ENCODE assay signal across 19 cellular contexts in the genomic region with DNA sequence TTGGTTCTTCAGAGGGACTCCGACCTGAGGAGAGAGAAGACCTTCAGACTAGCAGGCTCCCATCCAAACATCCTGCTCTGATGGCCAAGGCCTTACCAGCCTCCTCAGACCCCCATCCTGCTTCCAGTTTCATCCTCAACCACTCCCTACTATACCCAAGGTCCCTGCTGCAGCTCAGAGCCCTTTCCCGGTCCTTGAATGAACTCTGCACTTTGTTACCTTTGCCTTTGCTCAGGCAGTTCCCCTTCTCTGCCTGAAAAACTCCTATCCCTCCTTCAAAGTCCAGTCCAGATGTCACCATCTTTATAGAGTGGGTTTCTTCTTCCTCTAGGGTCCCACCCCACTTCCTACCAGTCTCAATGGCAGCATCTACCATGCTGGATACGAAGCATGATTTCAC. TPM values are rescaled to one million over a fixed set of nuclear protein-coding genes. Genes with fewer than 3 reads are reported as not detected.
DNase-seq lines count a peak whose midpoint lies in the region; ATAC-seq and TF ChIP-seq lines count a peak whose summit lies in the region.
"Had no signal": no experiment of that assay in that cellular context is flagged by ENCODE, and none has a peak within 500 bp of the region (broad histone marks: within the 10 kb centered on the region; RNA-seq: fewer than 3 reads in every experiment).

No MANE protein-coding gene starts in this region.

- no peaks in the 10 kb centered on the region for H3K27me3 Mint-ChIP-seq in activated T-cell treated with anti-CD3 and anti-CD28 coated beads, Interleukin-2, amount 50 U/mL, for 24 hours
- H3K27me3 Mint-ChIP-seq in activated T-cell treated with anti-CD3 and anti-CD28 coated beads, Interleukin-2, amount 50 U/mL, for 4 hours (ENCODE audit: low read depth) = no peaks in the 10 kb centered on the region
- H3K27me3 Mint-ChIP-seq in neural crest cell (ENCODE audit: low read depth) = no peaks in the 10 kb centered on the region
- H3K27me3 Mint-ChIP-seq: B cell, IgD-negative memory B cell had no signal

- H3K36me3 Mint-ChIP-seq in activated T-cell treated with anti-CD3 and anti-CD28 coated beads, Interleukin-2, amount 50 U/mL, for 24 hours (ENCODE audit: low read depth) = no peaks in the 10 kb centered on the region
- no peaks in the 10 kb centered on the region for H3K36me3 Mint-ChIP-seq in activated T-cell treated with anti-CD3 and anti-CD28 coated beads, Interleukin-2, amount 50 U/mL, for 4 hours (ENCODE audit: insufficient read depth)
- no peaks in the 10 kb centered on the region for H3K36me3 Mint-ChIP-seq in neural crest cell (ENCODE audit: low read depth)
- H3K36me3 Mint-ChIP-seq: CD8-positive, alpha-beta T cell; IgD-negative memory B cell had no signal

- H2BK120ac ChIP-seq in trophoblast cell (ENCODE audit: insufficient read depth, low read length, poor library complexity) = no peak overlapping the region

- DNase-seq in activated T-cell treated with anti-CD3 and anti-CD28 coated beads, Interleukin-2, amount 50 U/mL, for 24 hours = peak; percentile 11
- no peak for DNase-seq in activated T-cell treated with anti-CD3 and anti-CD28 coated beads, Interleukin-2, amount 50 U/mL, for 4 hours
- DNase-seq in islet precursor cell (peak; percentile 15), neural crest cell (ENCODE audit: low read depth, low spot score) (no peak), trophoblast cell (no peak), NCI-H187 treated with DMSO at 0.1 percent for 48 hours (lab: John Stamatoyannopoulos, UW) (no peak)
- no peak for DNase-seq in stimulated activated naive CD4-positive, alpha-beta T cell (lab: John Stamatoyannopoulos, UW)
- DNase-seq: 8988T; CD8-positive, alpha-beta T cell; COR-L47; DMS 273 treated with DMSO at 0.1 percent for 48 hours; GM23248 had no signal

- H2BK5ac ChIP-seq in trophoblast cell (ENCODE audit: low read depth, low read length, poor library complexity) = no peak overlapping the region

- no peak overlapping the region for H2BK12ac ChIP-seq in trophoblast cell (ENCODE audit: low read length)

- CTCF ChIA-PET in HEK293 (lab: Yijun Ruan, JAX) = interaction anchor here (0.8 kb wide), 1 partner anchor 16 kb away, joined by 3 read pairs; no protein-coding TSS in a partner anchor

- no peak overlapping the region for H3K9ac ChIP-seq in trophoblast cell (ENCODE audit: low read length)
- H3K9ac ChIP-seq: BLaER1 treated with 17β-estradiol and CSF1 and Interleukin-3, amounts not matched to agents 10 nM and 100 nM; GM23248 had no signal

- H3K4ac ChIP-seq in trophoblast cell (ENCODE audit: low read depth, low read length) = no peak overlapping the region

- no peak overlapping the region for H3K4me2 ChIP-seq in trophoblast cell (ENCODE audit: low read length)
- H3K4me2 ChIP-seq: BLaER1 treated with 17β-estradiol and CSF1 and Interleukin-3, amounts not matched to agents 10 nM and 100 nM had no signal

- H2AK5ac ChIP-seq in trophoblast cell (ENCODE audit: low read length) = no peak overlapping the region

- H3K9me3 ChIP-seq in HEK293 (ENCODE audit: control insufficient read depth, insufficient read depth, low read depth, low read length) (no peaks in the 10 kb centered on the region), trophoblast cell (ENCODE audit: insufficient read depth, low read depth, low read length) (no peaks in the 10 kb centered on the region)
- H3K9me3 ChIP-seq: HAP-1 had no signal

- no peak overlapping the region for H3K18ac ChIP-seq in trophoblast cell (ENCODE audit: low read length)

- H3K4me3 ChIP-seq in HEK293 (ENCODE audit: low read depth, low read length) = no peak overlapping the region
- no peak overlapping the region for H3K4me3 ChIP-seq in trophoblast cell (ENCODE audit: low read depth, low read length)
- H3K4me3 ChIP-seq: BLaER1 treated with 17β-estradiol and CSF1 and Interleukin-3, amounts not matched to agents 10 nM and 100 nM; GM23248; HAP-1 had no signal

- H4K8ac ChIP-seq in trophoblast cell (ENCODE audit: low read depth, low read length) = no peak overlapping the region

- no peak overlapping the region for H2AFZ ChIP-seq in trophoblast cell (ENCODE audit: insufficient read depth, low read length, poor library complexity)
- H2AFZ ChIP-seq: GM23248 had no signal

- ATAC-seq in activated T-cell treated with anti-CD3 and anti-CD28 coated beads, Interleukin-2, amount 50 U/mL, for 4 hours = no peak
- ATAC-seq: CD8-positive, alpha-beta T cell had no signal

- no peak for TF ChIP-seq CTCF in HEK293 (tag by site-specific recombination; IDR thresholded peaks at IDR 0.05)
- TF ChIP-seq CTCF in neural crest cell (conservative IDR thresholded peaks at IDR 0.05) = no peak

- H3K79me1 ChIP-seq in trophoblast cell (ENCODE audit: low read length) = no peaks in the 10 kb centered on the region

- no peak overlapping the region for H3K4me3 Mint-ChIP-seq in activated T-cell treated with anti-CD3 and anti-CD28 coated beads, Interleukin-2, amount 50 U/mL, for 24 hours
- H3K4me3 Mint-ChIP-seq in activated T-cell treated with anti-CD3 and anti-CD28 coated beads, Interleukin-2, amount 50 U/mL, for 4 hours = no peak overlapping the region
- no peak overlapping the region for H3K4me3 Mint-ChIP-seq in neural crest cell
- H3K4me3 Mint-ChIP-seq: B cell; CD8-positive, alpha-beta T cell; IgD-negative memory B cell had no signal

- no peaks in the 10 kb centered on the region for H3K9me3 Mint-ChIP-seq in activated T-cell treated with anti-CD3 and anti-CD28 coated beads, Interleukin-2, amount 50 U/mL, for 24 hours
- no peaks in the 10 kb centered on the region for H3K9me3 Mint-ChIP-seq in activated T-cell treated with anti-CD3 and anti-CD28 coated beads, Interleukin-2, amount 50 U/mL, for 4 hours
- no peaks in the 10 kb centered on the region for H3K9me3 Mint-ChIP-seq in neural crest cell
- H3K9me3 Mint-ChIP-seq: CD8-positive, alpha-beta T cell; IgD-negative memory B cell had no signal

- WGBS in trophoblast cell (ENCODE audit: extremely low coverage, insufficient coverage, insufficient read length) = no CpG with 5 or more reads among the region's 3 CpGs

- no peaks in the 10 kb centered on the region for H3K36me3 ChIP-seq in HEK293 (ENCODE audit: control insufficient read depth in 2 of 2, insufficient read depth in 1 of 2, low read length in 2 of 2)
- H3K36me3 ChIP-seq in trophoblast cell (ENCODE audit: control insufficient read depth in 1 of 2, insufficient read depth in 2 of 2, low read length in 2 of 2) = no peaks in the 10 kb centered on the region
- H3K36me3 ChIP-seq: BLaER1 treated with 17β-estradiol and CSF1 and Interleukin-3, amounts not matched to agents 10 nM and 100 nM; HAP-1 had no signal

- no peak overlapping the region for H4K12ac ChIP-seq in trophoblast cell (ENCODE audit: low read depth, low read length)

- POLR2A ChIA-PET in HEK293 (lab: Yijun Ruan, JAX) = no interaction called here

- no peak overlapping the region for H4K91ac ChIP-seq in trophoblast cell (ENCODE audit: low read depth, low read length)

- H3K4me1 ChIP-seq in HEK293 (ENCODE audit: control insufficient read depth, insufficient read depth, low read length) (no peaks in the 10 kb centered on the region; the same call in 1 of the 2 replicates), trophoblast cell (ENCODE audit: control insufficient read depth in 1 of 2, insufficient read depth in 2 of 2, low read length in 2 of 2) (no peaks in the 10 kb centered on the region)
- H3K4me1 ChIP-seq: HAP-1 had no signal

- no peak overlapping the region for H3K23ac ChIP-seq in trophoblast cell (ENCODE audit: low read length)

- no peak overlapping the region for H3K14ac ChIP-seq in trophoblast cell (ENCODE audit: low read length)

- H3K79me2 ChIP-seq in trophoblast cell (ENCODE audit: control insufficient read depth, insufficient read depth, low read length, poor library complexity) = no peaks in the 10 kb centered on the region

- H3K27ac Mint-ChIP-seq in activated T-cell treated with anti-CD3 and anti-CD28 coated beads, Interleukin-2, amount 50 U/mL, for 24 hours = no peak overlapping the region
- peak overlapping the region; percentile 40 for H3K27ac Mint-ChIP-seq in neural crest cell (ENCODE audit: unreplicated experiment)
- H3K27ac Mint-ChIP-seq: B cell; CD8-positive, alpha-beta T cell had no signal

- no peak overlapping the region for H3K27ac ChIP-seq in HEK293 (ENCODE audit: extremely low read depth, low read depth, low read length)
- no peak overlapping the region for H3K27ac ChIP-seq in trophoblast cell (ENCODE audit: low read depth, low read length)
- H3K27ac ChIP-seq: BLaER1 treated with 17β-estradiol and CSF1 and Interleukin-3, amounts not matched to agents 10 nM and 100 nM; GM23248; HL-60 had no signal

- H3K27me3 ChIP-seq in trophoblast cell (ENCODE audit: insufficient read depth, low read length) = no peaks in the 10 kb centered on the region
- H3K27me3 ChIP-seq: BLaER1 treated with 17β-estradiol and CSF1 and Interleukin-3, amounts not matched to agents 10 nM and 100 nM had no signal

- no peaks in the 10 kb centered on the region for H3K4me1 Mint-ChIP-seq in activated T-cell treated with anti-CD3 and anti-CD28 coated beads, Interleukin-2, amount 50 U/mL, for 24 hours (ENCODE audit: low read depth)
- no peaks in the 10 kb centered on the region for H3K4me1 Mint-ChIP-seq in activated T-cell treated with anti-CD3 and anti-CD28 coated beads, Interleukin-2, amount 50 U/mL, for 4 hours (ENCODE audit: low read depth)
- peaks cover 19% of the 10 kb centered on the region for H3K4me1 Mint-ChIP-seq in neural crest cell

TF ChIP-seq in HEK293, 187 proteins besides CTCF, POLR2A, EP300 and RAD21 (continues in another document):
- peak; percentile 43; the same call in 1 of the 2 replicates for TF ChIP-seq ZFP3 (tag by site-specific recombination; IDR thresholded peaks at IDR 0.05; ENCODE audit: low read depth)

RNA-seq across cellular contexts. Expression of a gene that starts 13.1 kb away (rescaled TPM):
- under 1 TPM; 0.21 to 0.65 (median 0.33) TPM for total RNA-seq in activated T-cell treated with anti-CD3 and anti-CD28 coated beads, Interleukin-2, amount 50 U/mL, for 4 hours
- 3.1 and 4.0 TPM in 2 replicates for total RNA-seq in neural crest cell
- 0.31 and 0.39 TPM in 2 replicates for polyA plus RNA-seq in trophoblast cell (2013)
- total RNA-seq: GM23248, HT1080 had no signal
- polyA plus RNA-seq: GM23248 had no signal

RNA-seq across cellular contexts. Expression of a gene that starts 24.4 kb away (rescaled TPM):
- 10 to 100 TPM; 40.4 to 47.0 (median 45.3) TPM for total RNA-seq in activated T-cell treated with anti-CD3 and anti-CD28 coated beads, Interleukin-2, amount 50 U/mL, for 4 hours
- total RNA-seq in neural crest cell = 37.8 and 39.5 TPM in 2 replicates
- 41.3 and 44.5 TPM in 2 replicates for polyA plus RNA-seq in trophoblast cell (2013)

RNA-seq across cellular contexts. Expression of a gene that starts 24.6 kb away (rescaled TPM):
- 1 to 10 TPM; 8.7 to 9.7 (median 8.9) TPM for total RNA-seq in activated T-cell treated with anti-CD3 and anti-CD28 coated beads, Interleukin-2, amount 50 U/mL, for 4 hours
- total RNA-seq in neural crest cell = 44.9 and 49.3 TPM in 2 replicates
- 31.1 and 31.8 TPM in 2 replicates for polyA plus RNA-seq in trophoblast cell (2013)

Comparison
In these comparisons a context has a peak if more than half of its experiments do, and no peak if none do; other contexts are left out.
1. DNase-seq: peak in activated T-cell treated with anti-CD3 and anti-CD28 coated beads, Interleukin-2, amount 50 U/mL, for 24 hours (single experiment) and islet precursor cell (single experiment); none in activated T-cell treated with anti-CD3 and anti-CD28 coated beads, Interleukin-2, amount 50 U/mL, for 4 hours (single experiment), neural crest cell (single experiment), trophoblast cell (0 of 2), NCI-H187 treated with DMSO at 0.1 percent for 48 hours (single experiment) and stimulated activated naive CD4-positive, alpha-beta T cell (0 of 6).